In genomic region chr1:113401728-113402127, GRCh38 we compare ENCODE assay signal across 22 cellular contexts.
"Had no signal": no experiment of that assay in that cellular context is flagged by ENCODE, and none has a peak within 500 bp of the region (broad histone marks: within the 10 kb centered on the region; RNA-seq: fewer than 3 reads in every experiment).

No MANE protein-coding gene starts in this region.

- H3K27ac ChIP-seq: epithelial cell of prostate, gastrocnemius medialis, neural progenitor cell, parathyroid adenoma, prostate gland, right atrium auricular region, thoracic aorta had no signal

- H3K27me3 ChIP-seq: gastrocnemius medialis, neural progenitor cell, right atrium auricular region had no signal

- H3K36me3 ChIP-seq: gastrocnemius medialis, neural progenitor cell, prostate gland, right atrium auricular region, thoracic aorta had no signal

- ATAC-seq: esophagus mucosa; gastrocnemius medialis; mucosa of descending colon; natural killer cell treated with Interleukin-12 subunit alpha and Interleukin-12 subunit beta and Interleukin-15 and Interleukin-18, amount 100 ng/mL, for 72 hours; sciatic nerve; stimulated activated memory B cell treated with anti-CD40 and anti-IgM and Interleukin-4, amounts not matched to agents 10 μg/mL and 1 μg/mL and 100 μg/mL, for 72 hours; stimulated activated naive CD8-positive, alpha-beta T cell treated with anti-CD3 and anti-CD28 coated beads, Interleukin-15, Interleukin-2, amounts not matched to agents 100 U/mL and 50 U/mL, for 24 hours had no signal

- H3K9me3 ChIP-seq: gastrocnemius medialis, mucosa of descending colon, prostate gland, right atrium auricular region, thoracic aorta had no signal

- H3K4me3 ChIP-seq: gastrocnemius medialis, mucosa of descending colon, neural progenitor cell, prostate gland, right atrium auricular region, thoracic aorta had no signal

- H3K4me1 ChIP-seq: parathyroid adenoma, prostate gland had no signal

- DNase-seq: cortex of kidney; endodermal cell; foreskin fibroblast; gastrocnemius medialis; head of caudate nucleus; mesenchymal stem cell; mucosa of descending colon; naive B cell; stimulated activated CD4-positive, alpha-beta T cell treated with anti-CD3 and anti-CD28 coated beads, Interleukin-4, amount 100 ng/mL, for 4 hours; stimulated activated naive CD8-positive, alpha-beta T cell treated with anti-CD3 and anti-CD28 coated beads, Interleukin-15, Interleukin-2, amounts not matched to agents 100 U/mL and 50 U/mL, for 24 hours; substantia nigra; trophoblast cell had no signal
